19 cellular contexts compared by ENCODE assay signal in the genomic region with DNA sequence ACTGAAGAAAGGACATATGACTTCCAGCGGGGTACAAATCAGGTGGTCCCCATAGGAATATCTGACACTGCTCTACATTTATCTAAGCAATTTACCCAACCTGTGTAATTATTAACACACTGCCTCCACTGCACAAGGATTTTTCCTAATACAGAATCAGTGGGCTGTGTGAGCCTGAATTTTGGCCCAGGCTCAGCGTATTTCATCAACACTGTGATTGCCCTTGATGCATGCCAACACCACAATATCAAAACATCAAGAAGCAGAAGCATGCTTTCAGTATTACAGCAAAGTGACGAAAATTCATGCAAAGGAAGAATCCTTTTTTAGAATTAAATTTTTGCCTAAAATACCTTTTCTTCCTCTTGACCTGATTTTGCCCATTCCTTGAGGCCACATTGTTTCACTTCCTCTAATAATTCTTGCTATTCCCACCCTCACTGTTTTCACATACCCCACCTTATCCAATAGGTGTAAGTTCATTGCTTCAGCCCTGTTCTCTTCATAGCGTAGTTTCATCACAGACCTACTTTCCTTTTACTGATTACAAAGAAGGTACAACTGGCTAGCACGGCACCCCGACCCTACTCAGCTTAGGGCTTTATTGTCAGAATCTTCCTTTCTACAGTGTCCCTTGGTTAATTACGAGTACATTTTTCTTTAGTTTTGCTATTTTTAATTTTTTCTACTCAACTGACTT.
"Had no signal": no experiment of that assay in that cellular context is flagged by ENCODE, and none has a peak within 500 bp of the region (broad histone marks: within the 10 kb centered on the region; RNA-seq: fewer than 3 reads in every experiment).

No MANE protein-coding gene starts in this region.

- H3K4me1 ChIP-seq: colonic mucosa, neural progenitor cell, stomach had no signal

- H3K27me3 ChIP-seq: colonic mucosa, neural progenitor cell, ovary, stomach had no signal

- H3K4me1 Mint-ChIP-seq: activated B cell treated with CpG ODN at 0.5 μM for 24 hours; activated naive CD4-positive, alpha-beta T cell treated with anti-CD3 and anti-CD28 coated beads, Interleukin-2, amount 50 U/mL, for 24 hours; neural progenitor cell had no signal

- DNase-seq: activated B cell treated with CpG ODN at 0.5 μM for 24 hours; activated CD4-positive, alpha-beta T cell treated with anti-CD3 and anti-CD28 coated beads for 48 hours; activated CD8-positive, alpha-beta memory T cell treated with anti-CD3 and anti-CD28 coated beads, Interleukin-2, amount 50 U/mL, for 4 hours; activated CD8-positive, alpha-beta T cell treated with anti-CD3 and anti-CD28 coated beads, Interleukin-2, amount 10 ng/mL, durations not matched to agents 7 days and 5 days; activated effector memory CD4-positive, alpha-beta T cell treated with anti-CD3 and anti-CD28 coated beads, Interleukin-2, amount 50 U/mL, for 16 hours; activated T-cell treated with anti-CD3 and anti-CD28 coated beads, Interleukin-2, amount 50 U/mL, for 48 hours; amniotic stem cell; colonic mucosa; head of caudate nucleus; mammary epithelial cell; ovary; stimulated activated CD4-positive, alpha-beta T cell treated with anti-CD3 and anti-CD28 coated beads, Interleukin-12 subunit alpha, Interleukin-12 subunit beta, amount 100 ng/mL, for 4 hours; stimulated activated CD4-positive, alpha-beta T cell treated with anti-CD3 and anti-CD28 coated beads, Interleukin-2, amount 100 ng/mL, for 24 hours; stomach; T-helper 2 cell had no signal

- H3K9me3 Mint-ChIP-seq: activated naive CD4-positive, alpha-beta T cell treated with anti-CD3 and anti-CD28 coated beads, Interleukin-2, amount 50 U/mL, for 24 hours had no signal

- H3K9me3 ChIP-seq: colonic mucosa, ovary, stomach had no signal

- H3K27ac ChIP-seq: colonic mucosa, neural progenitor cell, ovary, stomach had no signal

- ATAC-seq: activated CD8-positive, alpha-beta T cell treated with anti-CD3 and anti-CD28 coated beads, Interleukin-2, amount 10 ng/mL, durations not matched to agents 7 days and 5 days; esophagus mucosa had no signal

- H3K27me3 Mint-ChIP-seq: activated B cell treated with CpG ODN at 0.5 μM for 24 hours; activated naive CD4-positive, alpha-beta T cell treated with anti-CD3 and anti-CD28 coated beads, Interleukin-2, amount 50 U/mL, for 24 hours had no signal

- H2AFZ ChIP-seq: neural progenitor cell had no signal

- H3K36me3 ChIP-seq: colonic mucosa, neural progenitor cell, ovary, stomach had no signal

- H3K27ac Mint-ChIP-seq: activated B cell treated with CpG ODN at 0.5 μM for 24 hours; activated CD8-positive, alpha-beta T cell treated with anti-CD3 and anti-CD28 coated beads, Interleukin-2, amount 10 ng/mL, durations not matched to agents 7 days and 5 days; activated naive CD4-positive, alpha-beta T cell treated with anti-CD3 and anti-CD28 coated beads, Interleukin-2, amount 50 U/mL, for 24 hours; neural progenitor cell had no signal

- H3K9ac ChIP-seq: neural progenitor cell had no signal

- H3K36me3 Mint-ChIP-seq: activated naive CD4-positive, alpha-beta T cell treated with anti-CD3 and anti-CD28 coated beads, Interleukin-2, amount 50 U/mL, for 24 hours; neural progenitor cell had no signal

- H3K4me2 ChIP-seq: neural progenitor cell had no signal

- H3K4me3 ChIP-seq: colonic mucosa, neural progenitor cell, ovary, stomach had no signal

- H3K4me3 Mint-ChIP-seq: activated B cell treated with CpG ODN at 0.5 μM for 24 hours; activated CD8-positive, alpha-beta T cell treated with anti-CD3 and anti-CD28 coated beads, Interleukin-2, amount 10 ng/mL, durations not matched to agents 7 days and 5 days; activated naive CD4-positive, alpha-beta T cell treated with anti-CD3 and anti-CD28 coated beads, Interleukin-2, amount 50 U/mL, for 24 hours; neural progenitor cell had no signal

- FAIRE-seq: endometrium had no signal
